In the genomic region with DNA sequence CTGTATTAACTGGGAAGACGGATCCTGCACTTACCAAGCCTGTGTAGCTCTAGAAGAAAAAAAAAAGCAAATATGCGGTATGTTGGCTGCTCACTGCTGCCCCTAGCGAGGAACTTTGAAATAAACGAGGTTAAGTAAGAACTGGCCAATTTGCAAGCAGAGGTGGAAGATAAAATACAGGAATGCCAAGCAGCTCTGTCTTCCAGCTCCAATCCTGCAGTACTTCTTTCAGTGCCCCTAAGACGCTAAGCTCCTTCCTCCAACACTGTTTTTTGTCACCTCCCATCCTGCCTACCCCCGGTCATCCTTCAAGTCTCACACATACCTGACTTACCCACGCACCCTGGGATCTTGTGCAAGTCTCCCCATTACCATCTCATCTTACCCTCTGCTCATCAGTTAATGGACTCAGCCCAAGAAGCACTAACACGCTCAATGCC, we compare ENCODE assay signal across 8 cellular contexts. TPM values are rescaled to one million over a fixed set of nuclear protein-coding genes. Genes with fewer than 3 reads are reported as not detected.
A peak's percentile ranks its signal among the peaks of the same experiment; 100 is the strongest.
DNase-seq lines count a peak whose midpoint lies in the region; ATAC-seq and TF ChIP-seq lines count a peak whose summit lies in the region.

No MANE protein-coding gene starts in this region.

- intact Hi-C loops in activated CD4-positive, alpha-beta T cell treated with anti-CD3 and anti-CD28 coated beads for 36 hours (cut with DNase I, micrococcal nuclease) = loop anchor here (1.0 to 5.0 kb wide), 9 partner anchors 26 to 1983 kb away; partner anchors contain the start of genes EBF3 (in 2 of the 2), BNIP3 (in 1 of the 2), GLRX3 (in 1 of the 2) and MKI67 (in 1 of the 2)

- peak; percentile 1; the same call in 2 of the 3 replicates for ATAC-seq in GM23338
- no peak for ATAC-seq in activated CD4-positive, alpha-beta T cell treated with anti-CD3 and anti-CD28 coated beads for 36 hours
- ATAC-seq in HG02759 (IDR thresholded peaks at IDR 0.05; ENCODE audit: unreplicated experiment) = no peak

- peak overlapping the region; percentile 97 for H3K27ac Mint-ChIP-seq in GM23338
- peak overlapping the region; percentile 98 for H3K27ac Mint-ChIP-seq in activated CD4-positive, alpha-beta T cell treated with anti-CD3 and anti-CD28 coated beads for 36 hours

- H3K4me2 ChIP-seq in GM23338 = peak overlapping the region; percentile 100

- peaks cover 36% of the 10 kb centered on the region for H3K4me1 Mint-ChIP-seq in GM23338
- H3K4me1 Mint-ChIP-seq in activated CD4-positive, alpha-beta T cell treated with anti-CD3 and anti-CD28 coated beads for 36 hours = peaks cover 45% of the 10 kb centered on the region

- H3K27me3 ChIP-seq in GM23338 (ENCODE audit: insufficient read depth) = no peaks in the 10 kb centered on the region

- peaks cover under 1% of the 10 kb centered on the region; the same call in 1 of the 2 replicates for H3K9me2 ChIP-seq in GM23338 (ENCODE audit: insufficient read depth)

- no peaks in the 10 kb centered on the region for H4K20me1 ChIP-seq in GM23338 (replicated peaks; ENCODE audit: insufficient read depth)

- H3K36me3 Mint-ChIP-seq in GM23338 (ENCODE audit: low read depth) = peaks cover 19% of the 10 kb centered on the region
- peaks cover 16% of the 10 kb centered on the region for H3K36me3 Mint-ChIP-seq in activated CD4-positive, alpha-beta T cell treated with anti-CD3 and anti-CD28 coated beads for 36 hours (ENCODE audit: low read depth)

- H3K27me3 Mint-ChIP-seq in GM23338 (ENCODE audit: insufficient read depth, low read depth, poor library complexity) = peaks cover 15% of the 10 kb centered on the region
- H3K27me3 Mint-ChIP-seq in activated CD4-positive, alpha-beta T cell treated with anti-CD3 and anti-CD28 coated beads for 36 hours = no peaks in the 10 kb centered on the region

- DNase-seq in AG09319 (ENCODE audit: extremely low read depth, low read depth) = peak; percentile 70
- peak; percentile 88 for DNase-seq in GM23338 (ENCODE audit: low spot score)
- DNase-seq in NCI-H2227 (lab: John Stamatoyannopoulos, UW; ENCODE audit: unreplicated experiment) = peak; percentile 75
- DNase-seq in activated CD4-positive, alpha-beta T cell treated with anti-CD3 and anti-CD28 coated beads for 36 hours = peak; percentile 80
- DNase-seq in dedifferentiated amniotic fluid mesenchymal stem cell (ENCODE audit: extremely low spot score) = peak; percentile 91
- DNase-seq in left kidney (ENCODE audit: low read depth, low spot score) = peak; percentile 97
- DNase-seq in stimulated activated CD4-positive, alpha-beta T cell treated with anti-CD3 and anti-CD28 coated beads, Interleukin-2, amount 100 ng/mL, for 24 hours = peak; percentile 67 to 81

- peaks cover 6% of the 10 kb centered on the region; the same call in 2 of the 3 replicates for H3K9me3 Mint-ChIP-seq in GM23338
- H3K9me3 Mint-ChIP-seq in activated CD4-positive, alpha-beta T cell treated with anti-CD3 and anti-CD28 coated beads for 36 hours (ENCODE audit: low read depth) = no peaks in the 10 kb centered on the region

- TF ChIP-seq CTCF in AG09319 (IDR thresholded peaks at IDR 0.05; ENCODE audit: low read depth, low read length) (peak; percentile 81), GM23338 (conservative IDR thresholded peaks at IDR 0.05; ENCODE audit: low read depth in 2 of 2) (peak; percentile 68 to 72)

- peak overlapping the region; percentile 88; the same call in 1 of the 2 replicates for H3K27ac ChIP-seq in GM23338 (ENCODE audit: low read depth)

- POLR2A ChIA-PET in activated CD4-positive, alpha-beta T cell treated with anti-CD3 and anti-CD28 coated beads for 36 hours (lab: Charles Lee) = interaction anchor here (1.2 to 3.0 kb wide), 3 partner anchors 18 to 27 kb away, joined by 6 to 39 read pairs (median 8); partner anchors contain the start of gene GLRX3

- peaks cover 10% of the 10 kb centered on the region for H3K79me2 ChIP-seq in GM23338 (replicated peaks; ENCODE audit: insufficient read depth)

- peaks cover 8% of the 10 kb centered on the region for H3F3A ChIP-seq in GM23338 (replicated peaks; ENCODE audit: low read depth)

- H2AFZ ChIP-seq in GM23338 = peak overlapping the region; percentile 97

- no peaks in the 10 kb centered on the region for H3K36me3 ChIP-seq in GM23338 (ENCODE audit: insufficient read depth)

- CTCF ChIA-PET in activated CD4-positive, alpha-beta T cell treated with anti-CD3 and anti-CD28 coated beads for 36 hours (lab: Charles Lee) = interaction anchor here (0.7 to 4.1 kb wide), 16 partner anchors 11 to 141 kb away, joined by 3 to 39 read pairs (median 4); partner anchors contain the start of gene GLRX3

- H3K4me3 ChIP-seq in GM23338 = peak overlapping the region; percentile 98

- peak overlapping the region; percentile 93 for H3K4me3 Mint-ChIP-seq in GM23338
- peak overlapping the region; percentile 90 for H3K4me3 Mint-ChIP-seq in activated CD4-positive, alpha-beta T cell treated with anti-CD3 and anti-CD28 coated beads for 36 hours

- peaks cover 18% of the 10 kb centered on the region for H3K4me1 ChIP-seq in GM23338 (ENCODE audit: insufficient read depth)

TF ChIP-seq in GM23338, 12 proteins besides CTCF, POLR2A, EP300 and RAD21 (continues in another document):
- TF ChIP-seq EZH2 (IDR thresholded peaks at IDR 0.05; ENCODE audit: low read depth, unreplicated experiment) = no peak
- no peak for TF ChIP-seq ZNF114 (CRISPR knock-in tag; IDR thresholded peaks at IDR 0.05)
- TF ChIP-seq JUNB (IDR thresholded peaks at IDR 0.05; ENCODE audit: unreplicated experiment) = no peak
- TF ChIP-seq REST (IDR thresholded peaks at IDR 0.05; ENCODE audit: unreplicated experiment) = no peak
- TF ChIP-seq STAT1 (IDR thresholded peaks at IDR 0.05; ENCODE audit: unreplicated experiment) = no peak
- TF ChIP-seq CREB1 (CRISPR knock-in tag; IDR thresholded peaks at IDR 0.05; ENCODE audit: low read depth) = no peak
- no peak for TF ChIP-seq POLR2AphosphoS5 (IDR thresholded peaks at IDR 0.05; ENCODE audit: low read depth)

RNA-seq across cellular contexts. Expression of gene C10orf143, which starts 0.8 kb away (rescaled TPM):
- 0.21 and 0.62 TPM in 2 replicates for total RNA-seq in GM23338 (2014; rRNA removed; shearing (Covaris generic))
- 3.7 and 4.8 TPM in 2 replicates for polyA plus RNA-seq in GM23338 (2016; fragmentation: Nextera tagmentation; extraction: Ambion mirVana)
- 1 to 10 TPM; 4.0 to 5.4 TPM for total RNA-seq in activated CD4-positive, alpha-beta T cell treated with anti-CD3 and anti-CD28 coated beads for 36 hours

RNA-seq across cellular contexts. Expression of gene GLRX3, which starts 26.4 kb away (rescaled TPM):
- 141 and 146 TPM in 2 replicates for total RNA-seq in GM23338 (2014; rRNA removed; shearing (Covaris generic))
- polyA plus RNA-seq in GM23338 (2016; fragmentation: Nextera tagmentation; extraction: Ambion mirVana) = 175 and 201 TPM in 2 replicates
- 100 to 1,000 TPM; 117 to 123 TPM for total RNA-seq in activated CD4-positive, alpha-beta T cell treated with anti-CD3 and anti-CD28 coated beads for 36 hours
